ENCODE assay signal across 21 cellular contexts in genomic region chr22:46966495-46966845, GRCh38.
"Had no signal": no experiment of that assay in that cellular context is flagged by ENCODE, and none has a peak within 500 bp of the region (broad histone marks: within the 10 kb centered on the region; RNA-seq: fewer than 3 reads in every experiment).

No MANE protein-coding gene starts in this region.

- ATAC-seq: effector memory CD8-positive, alpha-beta T cell; esophagus mucosa; pancreas; stimulated activated naive CD8-positive, alpha-beta T cell treated with anti-CD3 and anti-CD28 coated beads, Interleukin-15, amount 100 ng/mL, for 72 hours had no signal

- H3K27ac Mint-ChIP-seq: activated naive CD8-positive, alpha-beta T cell; stimulated activated naive CD8-positive, alpha-beta T cell treated with anti-CD3 and anti-CD28 coated beads, Interleukin-15, amount 100 ng/mL, for 72 hours; type B pancreatic cell had no signal

- H3K4me3 Mint-ChIP-seq: activated naive CD8-positive, alpha-beta T cell; brain; effector memory CD8-positive, alpha-beta T cell; neural crest cell; stimulated activated naive CD8-positive, alpha-beta T cell treated with anti-CD3 and anti-CD28 coated beads, Interleukin-15, amount 100 ng/mL, for 72 hours; type B pancreatic cell had no signal

- H3K36me3 Mint-ChIP-seq: activated naive CD8-positive, alpha-beta T cell; brain; type B pancreatic cell had no signal

- DNase-seq: activated CD4-positive, alpha-beta T cell treated with anti-CD3 and anti-CD28 coated beads for 4 hours; activated CD4-positive, alpha-beta T cell treated with anti-CD3 and anti-CD28 coated beads, Interleukin-2, amount 50 U/mL, for 48 hours; activated CD8-positive, alpha-beta memory T cell treated with anti-CD3 and anti-CD28 coated beads for 24 hours; activated effector memory CD4-positive, alpha-beta T cell treated with Interleukin-2 at 50 U/mL for 16 hours; activated naive CD4-positive, alpha-beta T cell treated with Interleukin-2 at 50 U/mL for 16 hours; aorta; cortex of kidney; effector memory CD8-positive, alpha-beta T cell; left ventricle myocardium inferior; pancreas; retina; stimulated activated CD4-positive, alpha-beta T cell treated with anti-CD3 and anti-CD28 coated beads, Interleukin-12 subunit alpha, Interleukin-12 subunit beta, amount 100 ng/mL, for 4 hours; stimulated activated CD4-positive, alpha-beta T cell treated with anti-CD3 and anti-CD28 coated beads, Interleukin-4, amount 100 ng/mL, for 1 hour; stimulated activated naive CD8-positive, alpha-beta T cell treated with anti-CD3 and anti-CD28 coated beads, Interleukin-15, amount 100 ng/mL, for 72 hours; T-helper 1 cell; uterus had no signal

- H3K9me3 Mint-ChIP-seq: effector memory CD8-positive, alpha-beta T cell; neural crest cell; stimulated activated naive CD8-positive, alpha-beta T cell treated with anti-CD3 and anti-CD28 coated beads, Interleukin-15, amount 100 ng/mL, for 72 hours; type B pancreatic cell had no signal
